ENCODE assay signal across 7 cellular contexts in genomic region chr4:122152699-122153328, GRCh38. TPM values are rescaled to one million over a fixed set of nuclear protein-coding genes. Genes with fewer than 3 reads are reported as not detected.
DNase-seq lines count a peak whose midpoint lies in the region; ATAC-seq, FAIRE-seq and TF ChIP-seq lines count a peak whose summit lies in the region.

No MANE protein-coding gene starts in this region.

- no peaks in the 10 kb centered on the region for H3K9me3 Mint-ChIP-seq in effector memory CD8-positive, alpha-beta T cell
- no peaks in the 10 kb centered on the region for H3K9me3 Mint-ChIP-seq in memory B cell

- peak overlapping the region; percentile 80 for H3K4me2 ChIP-seq in Loucy (ENCODE audit: low read depth, low read length, poor library complexity, severe bottlenecking)

- peak overlapping the region; percentile 80 for H3K9ac ChIP-seq in Loucy (ENCODE audit: low read depth, low read length, poor library complexity, severe bottlenecking)

- peak; percentile 25 for ATAC-seq in effector memory CD8-positive, alpha-beta T cell (replicated peaks)
- ATAC-seq in memory B cell (ENCODE audit: low read depth), result peak; percentile 14

- TF ChIP-seq POLR2A in GM12892 (IDR thresholded peaks at IDR 0.05; ENCODE audit: low read depth, low read length), result peak; percentile 13; the same call in 1 of the 2 replicates

- peaks cover 39 to 63% of the 10 kb centered on the region in 2 donors for H3K4me1 Mint-ChIP-seq in effector memory CD8-positive, alpha-beta T cell (ENCODE audit: low read depth in 2 of 2)
- H3K4me1 Mint-ChIP-seq in memory B cell, result peaks cover 39% of the 10 kb centered on the region

- H3K36me3 ChIP-seq in HAP-1 (replicated peaks) (0 out of 2 replicates have a peak, but pooled peaks cover 5% of the 10 kb centered on the region), Loucy (ENCODE audit: insufficient read depth, low read length) (no peaks in the 10 kb centered on the region)

- H3K4me3 ChIP-seq in HAP-1 (peak overlapping the region; percentile 79), Loucy (ENCODE audit: low read length, poor library complexity, severe bottlenecking) (peak overlapping the region; percentile 83)

- in situ Hi-C loops in HAP-1 (cut with MboI; ENCODE audit: low sequenced_read_pairs), result no loop called here

- no peak for TF ChIP-seq CTCF in Loucy (conservative IDR thresholded peaks at IDR 0.05; ENCODE audit: low read length)

- peaks cover 17% of the 10 kb centered on the region for H3K36me3 Mint-ChIP-seq in effector memory CD8-positive, alpha-beta T cell (ENCODE audit: insufficient read depth)
- H3K36me3 Mint-ChIP-seq in memory B cell, result peaks cover 13% of the 10 kb centered on the region

- peak overlapping the region; percentile 96 to 99 for H3K27ac Mint-ChIP-seq in effector memory CD8-positive, alpha-beta T cell
- H3K27ac Mint-ChIP-seq in memory B cell, result peak overlapping the region; percentile 95

- DNase-seq in GM12892 (ENCODE audit: insufficient read length) (peak; percentile 24), HAP-1 (ENCODE audit: low spot score in 2 of 2) (peak; percentile 29 to 51), memory B cell (ENCODE audit: low spot score in 2 of 2) (no peak)
- peak; percentile 45 for DNase-seq in activated CD4-positive, CD25-positive, alpha-beta regulatory T cell treated with anti-CD3 and anti-CD28 coated beads, Interleukin-2, amount 50 U/mL, for 72 hours
- no peak for DNase-seq in effector memory CD8-positive, alpha-beta T cell
- peak; percentile 15 for DNase-seq in stimulated activated naive CD4-positive, alpha-beta T cell treated with Interleukin-2 at 50 U/mL for 16 hours (lab: John Stamatoyannopoulos, UW)

- H3K79me2 ChIP-seq in Loucy (ENCODE audit: insufficient read depth, low read length), result peaks cover 28% of the 10 kb centered on the region

- H3F3A ChIP-seq in Loucy (ENCODE audit: low read depth), result no peaks in the 10 kb centered on the region

- H3K4me3 Mint-ChIP-seq in effector memory CD8-positive, alpha-beta T cell, result peak overlapping the region; percentile 94 to 98
- peak overlapping the region; percentile 95 for H3K4me3 Mint-ChIP-seq in memory B cell

- FAIRE-seq in GM12892 (lab: Jason Lieb, UNC), result peak; percentile 9

- H3K9me2 ChIP-seq in Loucy (replicated peaks; ENCODE audit: low read depth, low read length), result no peaks in the 10 kb centered on the region

- H3K27me3 ChIP-seq in HAP-1 (ENCODE audit: low read depth), result no peaks in the 10 kb centered on the region; the same call in 1 of the 2 replicates
- no peaks in the 10 kb centered on the region for H3K27me3 ChIP-seq in Loucy (ENCODE audit: insufficient read depth, low read length, poor library complexity, severe bottlenecking)

- H3K4me1 ChIP-seq in HAP-1 (no peaks in the 10 kb centered on the region; the same call in 1 of the 2 replicates), Loucy (ENCODE audit: insufficient read depth, low read length, poor library complexity, severe bottlenecking) (peaks cover 47% of the 10 kb centered on the region)

- H3K27me3 Mint-ChIP-seq in effector memory CD8-positive, alpha-beta T cell, result no peaks in the 10 kb centered on the region
- H3K27me3 Mint-ChIP-seq in memory B cell, result no peaks in the 10 kb centered on the region

- peak overlapping the region; percentile 97 for H2AFZ ChIP-seq in Loucy (ENCODE audit: low read length)

- no peaks in the 10 kb centered on the region for H3K9me3 ChIP-seq in HAP-1
- no peaks in the 10 kb centered on the region for H3K9me3 ChIP-seq in Loucy (ENCODE audit: insufficient read depth, low read depth, low read length)

- peaks cover 17% of the 10 kb centered on the region for H4K20me1 ChIP-seq in Loucy (ENCODE audit: insufficient read depth, low read length, poor library complexity, severe bottlenecking)

RNA-seq across cellular contexts. Expression of gene BLTP1, which starts 0.7 kb away (rescaled TPM):
- 19.4 TPM for polyA plus RNA-seq in GM12892 (2012; ENCODE audit: missing spikeins)

Comparison
In these comparisons a context has a peak if more than half of its experiments do, and no peak if none do; other contexts are left out.
1. DNase-seq: peak in GM12892 (single experiment), HAP-1 (2 of 2), activated CD4-positive, CD25-positive, alpha-beta regulatory T cell treated with anti-CD3 and anti-CD28 coated beads, Interleukin-2, amount 50 U/mL, for 72 hours (single experiment) and stimulated activated naive CD4-positive, alpha-beta T cell treated with Interleukin-2 at 50 U/mL for 16 hours (single experiment); none in effector memory CD8-positive, alpha-beta T cell (0 of 3) and memory B cell (0 of 2).